In the genomic region with DNA sequence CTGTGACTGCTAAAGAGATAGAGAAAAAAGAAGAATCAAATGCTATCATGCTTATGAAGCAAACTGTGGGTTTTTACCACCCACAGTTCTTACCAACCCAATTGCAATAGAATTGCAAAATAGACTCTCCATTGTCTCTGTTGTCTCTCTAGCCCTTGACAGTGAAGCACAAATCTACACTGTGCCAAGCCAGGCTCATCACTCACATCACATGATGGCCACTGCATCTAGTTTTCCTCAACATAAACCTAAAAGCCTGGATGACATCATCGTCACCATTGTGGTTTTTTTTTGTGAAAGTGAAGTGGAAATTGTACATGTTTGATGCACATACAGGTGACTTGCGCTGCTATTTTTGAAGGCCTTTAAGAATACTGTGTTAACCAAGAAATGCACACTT, we compare ENCODE assay signal across 20 cellular contexts. TPM values are rescaled to one million over a fixed set of nuclear protein-coding genes. Genes with fewer than 3 reads are reported as not detected.
DNase-seq lines count a peak whose midpoint lies in the region; TF ChIP-seq lines count a peak whose summit lies in the region.
"Had no signal": no experiment of that assay in that cellular context is flagged by ENCODE, and none has a peak within 500 bp of the region (broad histone marks: within the 10 kb centered on the region; RNA-seq: fewer than 3 reads in every experiment).

No MANE protein-coding gene starts in this region.

- H3K36me3 ChIP-seq in GM23248 (ENCODE audit: low read depth) (no peaks in the 10 kb centered on the region), sigmoid colon (no peaks in the 10 kb centered on the region)
- H3K36me3 ChIP-seq: HAP-1, heart right ventricle, pancreas had no signal

- H3F3A ChIP-seq in GM23248 (ENCODE audit: insufficient read depth) = no peaks in the 10 kb centered on the region

- TF ChIP-seq CTCF in sigmoid colon (IDR thresholded peaks at IDR 0.05) = no peak

- no peak for TF ChIP-seq POLR2A in sigmoid colon (IDR thresholded peaks at IDR 0.05)

- no peak overlapping the region for H3K27ac ChIP-seq in GM23248
- H3K27ac ChIP-seq in cingulate gyrus (ENCODE audit: low read depth, low read length) = peak overlapping the region; percentile 35
- H3K27ac ChIP-seq in sigmoid colon = no peak overlapping the region
- H3K27ac ChIP-seq: heart right ventricle, pancreas, testis had no signal

- H3K27me3 ChIP-seq in GM23248 (replicated peaks; ENCODE audit: insufficient read depth) = no peaks in the 10 kb centered on the region
- no peaks in the 10 kb centered on the region for H3K27me3 ChIP-seq in sigmoid colon
- H3K27me3 ChIP-seq: heart right ventricle, pancreas, testis had no signal

- no peak overlapping the region for H3K4me2 ChIP-seq in GM23248 (ENCODE audit: unreplicated experiment)

- DNase-seq in GM23248 (peak; percentile 7), NCI-H69 (lab: John Stamatoyannopoulos, UW) (peak; percentile 18), middle frontal gyrus (ENCODE audit: extremely low spot score, low spot score) (peak; percentile 51), GM19240 (ENCODE audit: insufficient read length, low spot score) (no peak), sigmoid colon (no peak)
- DNase-seq in activated CD4-positive, CD25-positive, alpha-beta regulatory T cell (lab: John Stamatoyannopoulos, UW) = no peak
- DNase-seq: activated CD4-positive, alpha-beta T cell treated with anti-CD3 and anti-CD28 coated beads for 48 hours; activated effector memory CD4-positive, alpha-beta T cell treated with Interleukin-2 at 50 U/mL for 16 hours; activated naive CD8-positive, alpha-beta T cell treated with anti-CD3 and anti-CD28 coated beads, Interleukin-2, amount 50 U/mL, for 24 hours; CD4-positive, alpha-beta memory T cell; cortex of kidney; heart right ventricle; KG1; pancreas; PC-3; SHP77; testis had no signal

- no peak overlapping the region for H2AFZ ChIP-seq in GM23248

- no peaks in the 10 kb centered on the region for H3K79me2 ChIP-seq in GM23248 (ENCODE audit: insufficient read depth)

- no peaks in the 10 kb centered on the region for H4K20me1 ChIP-seq in GM23248 (ENCODE audit: insufficient read depth)

- H3K9me2 ChIP-seq in GM23248 (ENCODE audit: insufficient read depth) = no peaks in the 10 kb centered on the region

- WGBS in GM23248 (ENCODE audit: low coverage in 1 of 2, low lambda C conversion rate in 2 of 2, missing lambda C conversion rate in 2 of 2), 2 experiments = 92 to 95% methylated on average over 2 of the region's 2 CpGs
- WGBS in sigmoid colon, 2 donors = 89 to 94% methylated on average over 2 of the region's 2 CpGs

- H3K9me3 ChIP-seq in GM23248 (ENCODE audit: low read depth) (no peaks in the 10 kb centered on the region), sigmoid colon (no peaks in the 10 kb centered on the region)
- H3K9me3 ChIP-seq: HAP-1, heart right ventricle, pancreas, testis had no signal

- H3K4me3 ChIP-seq in GM23248 (no peak overlapping the region), sigmoid colon (no peak overlapping the region)
- H3K4me3 ChIP-seq: HAP-1, heart right ventricle, pancreas, testis had no signal

- in situ Hi-C loops in GM23248 (cut with MboI) = no loop called here

- intact Hi-C loops in sigmoid colon (cut with DNase I) = no loop called here

- TF ChIP-seq EP300 in sigmoid colon (IDR thresholded peaks at IDR 0.05) = no peak

- no peak overlapping the region for H3K9ac ChIP-seq in GM23248

- no peaks in the 10 kb centered on the region for H3K4me1 ChIP-seq in GM23248 (ENCODE audit: insufficient read depth)
- H3K4me1 ChIP-seq in sigmoid colon = peaks cover 0 to 17% (median 5%) of the 10 kb centered on the region in 4 donors
- H3K4me1 ChIP-seq: HAP-1, heart right ventricle, pancreas, testis had no signal

RNA-seq across cellular contexts. Expression of a gene that starts 56.1 kb away (rescaled TPM):
- total RNA-seq in GM23248 (2014; rRNA removed; shearing (Covaris generic)) = 0.22 and 0.25 TPM in 2 replicates
- polyA plus RNA-seq in GM23248 (2016; fragmentation: Nextera tagmentation; extraction: Ambion mirVana) (0.04 TPM in 1 of 2 replicates, not detected in the other), sigmoid colon (1 to 10 TPM in 1 of 3 donors, under 1 TPM in 2; 0.23 to 1.2 (median 0.67) TPM)
- 1 to 10 TPM; 3.8 to 6.4 (median 5.7) TPM for total RNA-seq in sigmoid colon
- total RNA-seq: bronchial epithelial cell had no signal
- polyA plus RNA-seq: CD4-positive, alpha-beta memory T cell had no signal

Comparison
In these comparisons a context has a peak if more than half of its experiments do, and no peak if none do; other contexts are left out.
1. DNase-seq: peak in GM23248 (single experiment), NCI-H69 (single experiment) and middle frontal gyrus (single experiment); none in GM19240 (single experiment), sigmoid colon (single experiment) and activated CD4-positive, CD25-positive, alpha-beta regulatory T cell (0 of 4).